ENCODE assay signal across 8 cellular contexts in the genomic region with DNA sequence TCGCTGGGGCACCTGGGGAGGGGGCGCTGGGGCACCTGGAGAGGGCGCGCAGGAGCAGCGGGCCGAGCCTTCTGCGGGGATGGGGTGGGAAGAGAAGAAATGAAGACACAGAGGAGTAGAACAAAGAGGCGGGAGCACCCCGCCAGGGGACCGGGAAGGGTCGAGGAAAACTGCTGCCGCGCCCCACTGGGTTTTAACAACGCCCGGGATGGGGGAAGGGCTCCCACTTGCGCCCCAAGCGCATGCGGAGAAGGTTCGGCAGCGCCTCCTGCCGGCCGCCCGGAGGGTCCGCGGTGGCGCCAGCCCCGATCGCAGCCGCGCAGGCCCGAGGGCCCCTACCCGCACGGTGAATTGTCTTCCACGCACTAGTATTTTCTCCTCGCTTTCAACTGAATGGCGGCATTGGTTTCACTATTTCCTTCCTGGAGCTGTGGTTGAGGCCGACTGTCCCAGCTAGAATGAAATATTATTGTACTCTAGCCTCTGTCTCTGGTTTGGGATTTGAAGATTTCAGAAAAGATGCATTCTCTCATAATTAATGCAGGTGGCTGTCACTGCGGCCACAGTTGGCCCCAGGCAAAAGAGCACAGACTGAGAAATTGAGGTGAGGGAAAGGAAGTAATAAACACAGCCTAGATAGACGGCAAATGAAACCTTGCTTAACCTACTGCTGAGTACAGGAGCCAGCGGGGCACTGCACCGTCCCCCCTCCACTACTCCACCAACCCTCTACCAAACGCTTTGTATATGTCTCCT. TPM values are rescaled to one million over a fixed set of nuclear protein-coding genes. Genes with fewer than 3 reads are reported as not detected.
DNase-seq lines count a peak whose midpoint lies in the region; ATAC-seq and TF ChIP-seq lines count a peak whose summit lies in the region.

No MANE protein-coding gene starts in this region.

- H3K9me3 Mint-ChIP-seq in activated naive CD4-positive, alpha-beta T cell treated with anti-CD3 and anti-CD28 coated beads for 36 hours = no peaks in the 10 kb centered on the region

- no peaks in the 10 kb centered on the region for H3K27me3 Mint-ChIP-seq in activated naive CD4-positive, alpha-beta T cell treated with anti-CD3 and anti-CD28 coated beads for 36 hours (ENCODE audit: low read depth)

- no peaks in the 10 kb centered on the region for H3K36me3 Mint-ChIP-seq in activated naive CD4-positive, alpha-beta T cell treated with anti-CD3 and anti-CD28 coated beads for 36 hours (ENCODE audit: low read depth)

- TF ChIP-seq POLR2A in suprapubic skin (IDR thresholded peaks at IDR 0.05) = no peak

- H3K4me3 ChIP-seq in OCI-LY3 (ENCODE audit: low read length) (peak overlapping the region; percentile 96), suprapubic skin (peak overlapping the region; percentile 63)

- ATAC-seq in HG03066 (IDR thresholded peaks at IDR 0.05; ENCODE audit: low read depth, unreplicated experiment) (peak; percentile 94), omental fat pad (ENCODE audit: low FRiP score) (peak; percentile 89)

- intact Hi-C loops in activated naive CD4-positive, alpha-beta T cell treated with anti-CD3 and anti-CD28 coated beads for 36 hours (cut with micrococcal nuclease) = loop anchor here (1.0 to 2.0 kb wide), 3 partner anchors 16 to 208 kb away; no protein-coding TSS in a partner anchor

- H4K20me1 ChIP-seq in OCI-LY3 (ENCODE audit: insufficient read depth, low read length) = no peaks in the 10 kb centered on the region

- no peak overlapping the region for H3K27ac Mint-ChIP-seq in activated naive CD4-positive, alpha-beta T cell treated with anti-CD3 and anti-CD28 coated beads for 36 hours

- H3K9me3 ChIP-seq in OCI-LY3 (ENCODE audit: insufficient read depth, low read length) (no peaks in the 10 kb centered on the region), suprapubic skin (no peaks in the 10 kb centered on the region)

- H3K27ac ChIP-seq in OCI-LY3 (ENCODE audit: low read length) (no peak overlapping the region), suprapubic skin (peak overlapping the region; percentile 88)

- H3K9ac ChIP-seq in OCI-LY3 (ENCODE audit: low read length) = peak overlapping the region; percentile 92

- DNase-seq in NCI-H2029 (lab: John Stamatoyannopoulos, UW) (peak; percentile 20), NCI-H2029 treated with DMSO at 0.1 percent for 48 hours (lab: John Stamatoyannopoulos, UW) (no peak), globus pallidus (ENCODE audit: low spot score) (peak; percentile 69), omental fat pad (ENCODE audit: low spot score) (peak; percentile 49), suprapubic skin (ENCODE audit: low spot score in 2 of 2) (peak; percentile 90 to 91)
- DNase-seq in activated naive CD4-positive, alpha-beta T cell treated with anti-CD3 and anti-CD28 coated beads for 36 hours = peak; percentile 88

- H3K4me3 Mint-ChIP-seq in activated naive CD4-positive, alpha-beta T cell treated with anti-CD3 and anti-CD28 coated beads for 36 hours = peak overlapping the region; percentile 74

- no peaks in the 10 kb centered on the region for H3K79me2 ChIP-seq in OCI-LY3 (ENCODE audit: low read length)

- peak overlapping the region; percentile 98 for H2AFZ ChIP-seq in OCI-LY3 (ENCODE audit: low read depth, low read length)

- WGBS in suprapubic skin = 10% methylated on average over 30 of the region's 42 CpGs

- H3K4me1 Mint-ChIP-seq in activated naive CD4-positive, alpha-beta T cell treated with anti-CD3 and anti-CD28 coated beads for 36 hours (ENCODE audit: low read depth) = peaks cover 8% of the 10 kb centered on the region

- CTCF ChIA-PET in activated naive CD4-positive, alpha-beta T cell treated with anti-CD3 and anti-CD28 coated beads for 36 hours (lab: Charles Lee) = interaction anchor here (0.6 to 3.3 kb wide), 18 partner anchors 9 to 461 kb away, joined by 3 to 36 read pairs (median 4); no protein-coding TSS in a partner anchor

- H3K27me3 ChIP-seq in OCI-LY3 (ENCODE audit: low read depth, low read length) (no peaks in the 10 kb centered on the region), suprapubic skin (no peaks in the 10 kb centered on the region)

- H3K4me2 ChIP-seq in OCI-LY3 (ENCODE audit: low read length) = peak overlapping the region; percentile 95

- H3K4me1 ChIP-seq in OCI-LY3 (ENCODE audit: low read length) (peaks cover 7% of the 10 kb centered on the region), suprapubic skin (peaks cover 55% of the 10 kb centered on the region)

- TF ChIP-seq EP300 in suprapubic skin (IDR thresholded peaks at IDR 0.05) = no peak

- TF ChIP-seq CTCF in OCI-LY3 (IDR thresholded peaks at IDR 0.05; ENCODE audit: low read depth, low read length) (peak; percentile 73), omental fat pad (IDR thresholded peaks at IDR 0.05) (peak in 1 of 3 donors; percentile 76), suprapubic skin (IDR thresholded peaks at IDR 0.05) (peak; percentile 78 to 96)

- H3K36me3 ChIP-seq in OCI-LY3 (replicated peaks; ENCODE audit: low read depth, low read length) (no peaks in the 10 kb centered on the region), suprapubic skin (no peaks in the 10 kb centered on the region)

RNA-seq across cellular contexts. Expression of a gene that starts 57.3 kb away (rescaled TPM):
- total RNA-seq in activated naive CD4-positive, alpha-beta T cell treated with anti-CD3 and anti-CD28 coated beads for 36 hours = not detected
- 1 to 10 TPM in 1 of 4 donors, under 1 TPM in 2, not detected in 1; 0.19 to 4.6 (median 0.37) TPM for total RNA-seq in omental fat pad
- total RNA-seq in suprapubic skin = 10 to 100 TPM in 3 of 4 donors, 1 to 10 TPM in 1; 9.7 to 26.6 (median 20.7) TPM
